10 cellular contexts compared by ENCODE assay signal in the genomic region with DNA sequence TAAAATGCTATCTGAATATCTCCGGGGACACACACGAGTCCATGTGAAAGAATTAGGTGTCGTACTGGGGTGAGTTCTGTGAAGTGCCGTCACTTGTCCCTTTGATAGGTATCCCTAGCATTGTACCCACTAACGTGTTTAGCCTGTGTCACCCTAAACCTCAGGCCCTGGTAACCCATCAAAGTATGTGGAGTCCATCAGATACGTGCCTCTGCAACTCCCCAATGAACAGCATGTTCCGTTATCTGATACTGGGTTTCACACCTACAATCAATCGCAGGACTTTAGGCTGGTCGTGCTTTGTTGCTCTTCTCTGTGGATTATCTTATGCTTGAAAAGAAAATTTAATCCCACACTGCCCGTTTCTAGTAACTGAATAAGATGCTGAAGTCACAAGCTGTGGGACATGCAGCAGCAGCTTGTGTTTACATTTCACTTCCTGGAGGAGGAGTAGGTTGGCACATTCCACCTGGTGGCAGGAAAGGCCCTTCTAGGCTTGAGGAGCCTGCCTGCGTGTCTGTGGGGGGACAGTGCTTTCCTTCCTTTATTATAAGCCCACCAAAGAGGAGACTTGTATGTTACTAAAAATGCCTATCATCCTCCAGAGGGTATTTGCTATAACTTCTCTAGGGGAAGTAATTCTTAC.
DNase-seq lines count a peak whose midpoint lies in the region; ATAC-seq and TF ChIP-seq lines count a peak whose summit lies in the region.
"Had no signal": no experiment of that assay in that cellular context is flagged by ENCODE, and none has a peak within 500 bp of the region (broad histone marks: within the 10 kb centered on the region; RNA-seq: fewer than 3 reads in every experiment).

No MANE protein-coding gene starts in this region.

- DNase-seq in NCI-H2171 treated with DMSO at 0.1 percent for 48 hours (lab: John Stamatoyannopoulos, UW) = peak; percentile 22
- no peak for DNase-seq in NCI-H2171 (lab: John Stamatoyannopoulos, UW)
- peak; percentile 41 for DNase-seq in WERI-Rb-1
- peak; percentile 32 to 60 (median 50) for DNase-seq in immature natural killer cell
- DNase-seq in tibial nerve (ENCODE audit: low spot score in 2 of 2) = no peak
- no peak for DNase-seq in activated T-cell treated with anti-CD3 and anti-CD28 coated beads for 4 hours
- DNase-seq: effector memory CD4-positive, alpha-beta T cell; stimulated activated naive CD8-positive, alpha-beta T cell treated with anti-CD3 and anti-CD28 coated beads, Interleukin-15, amount 100 ng/mL, for 72 hours had no signal

- 70 to 78% methylated on average over 11 of the region's 11 CpGs for WGBS in tibial nerve, 2 donors

- peak overlapping the region; percentile 84 to 98 (median 92) for H3K27ac Mint-ChIP-seq in immature natural killer cell
- H3K27ac Mint-ChIP-seq: stimulated activated naive CD8-positive, alpha-beta T cell treated with anti-CD3 and anti-CD28 coated beads, Interleukin-15, amount 100 ng/mL, for 72 hours had no signal

- peak overlapping the region; percentile 18 to 72 (median 67) for H3K4me3 Mint-ChIP-seq in immature natural killer cell
- H3K4me3 Mint-ChIP-seq: stimulated activated naive CD8-positive, alpha-beta T cell treated with anti-CD3 and anti-CD28 coated beads, Interleukin-15, amount 100 ng/mL, for 72 hours had no signal

- no peaks in the 10 kb centered on the region for H3K27me3 ChIP-seq in WERI-Rb-1 (ENCODE audit: insufficient read depth, low read depth, severe bottlenecking)
- H3K27me3 ChIP-seq in tibial nerve = no peaks in the 10 kb centered on the region

- H3K36me3 Mint-ChIP-seq in immature natural killer cell = peaks cover 17 to 34% (median 33%) of the 10 kb centered on the region in 3 donors

- peaks cover 0 to 6% (median 4%) of the 10 kb centered on the region in 3 donors for H3K27me3 Mint-ChIP-seq in immature natural killer cell (ENCODE audit: low read depth in 3 of 3)
- H3K27me3 Mint-ChIP-seq: stimulated activated naive CD8-positive, alpha-beta T cell treated with anti-CD3 and anti-CD28 coated beads, Interleukin-15, amount 100 ng/mL, for 72 hours had no signal

- peaks cover 43 to 47% of the 10 kb centered on the region in 2 donors for H3K4me1 Mint-ChIP-seq in immature natural killer cell

- H3K4me1 ChIP-seq in tibial nerve = peaks cover 0 to 20% (median 7%) of the 10 kb centered on the region in 4 donors

- H3K9me3 ChIP-seq in WERI-Rb-1 (ENCODE audit: severe bottlenecking) (peaks cover 2% of the 10 kb centered on the region), tibial nerve (peaks cover 0 to 9% (median 0%) of the 10 kb centered on the region in 4 donors)

- peak; percentile 60 for TF ChIP-seq CTCF in WERI-Rb-1 (IDR thresholded peaks at IDR 0.05; ENCODE audit: low read depth, low read length)
- TF ChIP-seq CTCF in tibial nerve (IDR thresholded peaks at IDR 0.05) = no peak

- no peak overlapping the region for H3K4me3 ChIP-seq in WERI-Rb-1 (ENCODE audit: low read depth, low read length)
- no peak overlapping the region for H3K4me3 ChIP-seq in tibial nerve

- ATAC-seq in HG03378 (IDR thresholded peaks at IDR 0.05; ENCODE audit: unreplicated experiment) = no peak
- no peak for ATAC-seq in GM21390 (IDR thresholded peaks at IDR 0.05; ENCODE audit: unreplicated experiment)
- ATAC-seq: stimulated activated naive CD8-positive, alpha-beta T cell treated with anti-CD3 and anti-CD28 coated beads, Interleukin-15, amount 100 ng/mL, for 72 hours had no signal

- no peak for TF ChIP-seq POLR2A in tibial nerve (IDR thresholded peaks at IDR 0.05)

- H3K9me3 Mint-ChIP-seq in immature natural killer cell = peaks cover 0 to 3% (median 0%) of the 10 kb centered on the region in 6 donors

- H3K27ac ChIP-seq in WERI-Rb-1 = no peak overlapping the region
- peak overlapping the region in 3 of 4 donors; percentile 19 to 74 (median 54) for H3K27ac ChIP-seq in tibial nerve

- H3K36me3 ChIP-seq in WERI-Rb-1 (peaks cover 34% of the 10 kb centered on the region), tibial nerve (peaks cover 0 to 54% (median 0%) of the 10 kb centered on the region in 3 donors)

- TF ChIP-seq EP300 in tibial nerve (IDR thresholded peaks at IDR 0.05) = no peak

Comparison
In these comparisons a context has a peak if more than half of its experiments do, and no peak if none do; other contexts are left out.
1. DNase-seq: peak in NCI-H2171 treated with DMSO at 0.1 percent for 48 hours (single experiment), WERI-Rb-1 (single experiment) and immature natural killer cell (3 of 3); none in NCI-H2171 (single experiment), tibial nerve (0 of 2) and activated T-cell treated with anti-CD3 and anti-CD28 coated beads for 4 hours (single experiment).